15 cellular contexts compared by ENCODE assay signal in genomic region chrX:136199365-136199764, GRCh38. TPM values are rescaled to one million over a fixed set of nuclear protein-coding genes. Genes with fewer than 3 reads are reported as not detected.
DNase-seq lines count a peak whose midpoint lies in the region; ATAC-seq and TF ChIP-seq lines count a peak whose summit lies in the region.
"Had no signal": no experiment of that assay in that cellular context is flagged by ENCODE, and none has a peak within 500 bp of the region (broad histone marks: within the 10 kb centered on the region; RNA-seq: fewer than 3 reads in every experiment).

No MANE protein-coding gene starts in this region.

- H3K36me3 Mint-ChIP-seq in activated CD4-positive, alpha-beta memory T cell treated with anti-CD3 and anti-CD28 coated beads for 36 hours = no peaks in the 10 kb centered on the region
- H3K36me3 Mint-ChIP-seq: activated naive CD8-positive, alpha-beta T cell had no signal

- no peak for TF ChIP-seq CTCF in right atrium auricular region (IDR thresholded peaks at IDR 0.05)

- H3K27me3 ChIP-seq in HAP-1 (ENCODE audit: low read depth) = no peaks in the 10 kb centered on the region
- H3K27me3 ChIP-seq in adipocyte (replicated peaks; ENCODE audit: control insufficient read depth, insufficient read depth, low read length) = no peaks in the 10 kb centered on the region
- no peaks in the 10 kb centered on the region for H3K27me3 ChIP-seq in right atrium auricular region
- no peaks in the 10 kb centered on the region for H3K27me3 ChIP-seq in subcutaneous abdominal adipose tissue (ENCODE audit: control insufficient read depth in 5 of 5, insufficient read depth in 4 of 5, low read length in 5 of 5)
- H3K27me3 ChIP-seq: upper lobe of left lung had no signal

- H3K4me3 ChIP-seq in HAP-1 (no peak overlapping the region), adipocyte (ENCODE audit: low read length) (no peak overlapping the region), right atrium auricular region (peak overlapping the region; percentile 30 to 40), subcutaneous abdominal adipose tissue (ENCODE audit: low read depth in 1 of 5, low read length in 5 of 5) (no peak overlapping the region)
- H3K4me3 ChIP-seq: GM12878, upper lobe of left lung had no signal

- H3K9me3 ChIP-seq in HAP-1 = no peaks in the 10 kb centered on the region
- H3K9me3 ChIP-seq in adipocyte (ENCODE audit: control insufficient read depth, low read length) = no peaks in the 10 kb centered on the region
- no peaks in the 10 kb centered on the region for H3K9me3 ChIP-seq in right atrium auricular region
- H3K9me3 ChIP-seq in subcutaneous abdominal adipose tissue (ENCODE audit: control insufficient read depth in 5 of 5, low read length in 5 of 5) = no peaks in the 10 kb centered on the region
- H3K9me3 ChIP-seq: upper lobe of left lung had no signal

- intact Hi-C loops in activated CD4-positive, alpha-beta memory T cell treated with anti-CD3 and anti-CD28 coated beads for 36 hours (cut with micrococcal nuclease) = no loop called here

- H3K4me1 ChIP-seq in HAP-1 (peaks cover 27% of the 10 kb centered on the region), adipocyte (ENCODE audit: control insufficient read depth, insufficient read depth, low read length) (peaks cover 74% of the 10 kb centered on the region), right atrium auricular region (peaks cover 0 to 44% of the 10 kb centered on the region in 2 donors), subcutaneous abdominal adipose tissue (ENCODE audit: control insufficient read depth in 5 of 5, insufficient read depth in 5 of 5, low read length in 5 of 5) (peaks cover 3 to 62% (median 55%) of the 10 kb centered on the region in 5 donors)

- H3K27me3 Mint-ChIP-seq in activated CD4-positive, alpha-beta memory T cell treated with anti-CD3 and anti-CD28 coated beads for 36 hours = no peaks in the 10 kb centered on the region
- H3K27me3 Mint-ChIP-seq: activated B cell treated with CpG ODN at 0.5 μM for 24 hours; activated naive CD8-positive, alpha-beta T cell had no signal

- DNase-seq in HAP-1 (ENCODE audit: low spot score in 2 of 2) = peak; percentile 40 to 88
- DNase-seq in adipocyte (ENCODE audit: low read depth) = no peak
- no peak for DNase-seq in right atrium auricular region (ENCODE audit: low spot score)
- no peak for DNase-seq in activated CD4-positive, alpha-beta memory T cell treated with anti-CD3 and anti-CD28 coated beads for 36 hours
- DNase-seq in stimulated activated CD4-positive, alpha-beta T cell treated with anti-CD3 and anti-CD28 coated beads, Interleukin-12 subunit alpha, Interleukin-12 subunit beta, amount 100 ng/mL, for 4 hours = no peak
- DNase-seq: activated B cell treated with CpG ODN at 0.5 μM for 24 hours; activated CD8-positive, alpha-beta memory T cell treated with anti-CD3 and anti-CD28 coated beads, Interleukin-2, amount 50 U/mL, for 48 hours; NCI-H2171; upper lobe of left lung had no signal

- no peak overlapping the region for H3K27ac Mint-ChIP-seq in activated CD4-positive, alpha-beta memory T cell treated with anti-CD3 and anti-CD28 coated beads for 36 hours
- H3K27ac Mint-ChIP-seq: activated B cell treated with CpG ODN at 0.5 μM for 24 hours; activated naive CD8-positive, alpha-beta T cell; mesothelial cell of epicardium had no signal

- in situ Hi-C loops in HAP-1 (cut with MboI; ENCODE audit: low sequenced_read_pairs) = no loop called here

- H3K9me3 Mint-ChIP-seq in activated CD4-positive, alpha-beta memory T cell treated with anti-CD3 and anti-CD28 coated beads for 36 hours = no peaks in the 10 kb centered on the region
- H3K9me3 Mint-ChIP-seq: activated B cell treated with CpG ODN at 0.5 μM for 24 hours had no signal

- no peak overlapping the region for H3K4me3 Mint-ChIP-seq in activated CD4-positive, alpha-beta memory T cell treated with anti-CD3 and anti-CD28 coated beads for 36 hours
- H3K4me3 Mint-ChIP-seq: activated B cell treated with CpG ODN at 0.5 μM for 24 hours; activated naive CD8-positive, alpha-beta T cell; mesothelial cell of epicardium had no signal

- H3K9ac ChIP-seq in adipocyte (ENCODE audit: low read length) (peak overlapping the region; percentile 59), subcutaneous abdominal adipose tissue (ENCODE audit: low read length in 5 of 5) (no peak overlapping the region)

- ATAC-seq in HG03196 (IDR thresholded peaks at IDR 0.05; ENCODE audit: unreplicated experiment) = no peak
- ATAC-seq: GM12878 had no signal

- H3K4me1 Mint-ChIP-seq in activated CD4-positive, alpha-beta memory T cell treated with anti-CD3 and anti-CD28 coated beads for 36 hours (ENCODE audit: low read depth) = peaks cover 30% of the 10 kb centered on the region

- H3K27ac ChIP-seq in right atrium auricular region = peak overlapping the region; percentile 58 to 84
- H3K27ac ChIP-seq in subcutaneous abdominal adipose tissue (ENCODE audit: low read depth, low read length) = peak overlapping the region; percentile 43
- H3K27ac ChIP-seq: C4-2B had no signal

- no peaks in the 10 kb centered on the region for H3K36me3 ChIP-seq in HAP-1 (replicated peaks)
- H3K36me3 ChIP-seq in adipocyte (ENCODE audit: control insufficient read depth, insufficient read depth, low read length, severe bottlenecking) = peaks cover 4% of the 10 kb centered on the region
- H3K36me3 ChIP-seq in right atrium auricular region = peaks cover 27% of the 10 kb centered on the region
- no peaks in the 10 kb centered on the region for H3K36me3 ChIP-seq in subcutaneous abdominal adipose tissue (ENCODE audit: control insufficient read depth in 5 of 5, insufficient read depth in 5 of 5, low read length in 5 of 5)
- H3K36me3 ChIP-seq: upper lobe of left lung had no signal

- CTCF ChIA-PET in activated CD4-positive, alpha-beta memory T cell treated with anti-CD3 and anti-CD28 coated beads for 36 hours (lab: Charles Lee) = interaction anchor here (1.8 kb wide), 1 partner anchor 171 kb away, joined by 8 read pairs; no protein-coding TSS in a partner anchor

- POLR2A ChIA-PET in activated CD4-positive, alpha-beta memory T cell treated with anti-CD3 and anti-CD28 coated beads for 36 hours (lab: Charles Lee) = no interaction called here

RNA-seq across cellular contexts. Expression of gene MAP7D3, which starts 51.8 kb away (rescaled TPM):
- total RNA-seq in right atrium auricular region = 10 to 100 TPM; 10.8 to 13.4 TPM
- total RNA-seq in activated CD4-positive, alpha-beta memory T cell treated with anti-CD3 and anti-CD28 coated beads for 36 hours = 10 to 100 TPM; 18.2 to 20.5 TPM

RNA-seq across cellular contexts. Expression of gene FHL1, which starts 52.0 kb away (rescaled TPM):
- total RNA-seq in right atrium auricular region = 1,000 to 10,000 TPM in 1 of 2 donors, 100 to 1,000 TPM in 1; 869 to 2,468 TPM
- 10 to 100 TPM; 33.9 to 37.5 TPM for total RNA-seq in activated CD4-positive, alpha-beta memory T cell treated with anti-CD3 and anti-CD28 coated beads for 36 hours

Comparison
In these comparisons a context has a peak if more than half of its experiments do, and no peak if none do; other contexts are left out.
1. DNase-seq: peak in HAP-1 (2 of 2); none in adipocyte (single experiment), right atrium auricular region (single experiment), activated CD4-positive, alpha-beta memory T cell treated with anti-CD3 and anti-CD28 coated beads for 36 hours (single experiment) and stimulated activated CD4-positive, alpha-beta T cell treated with anti-CD3 and anti-CD28 coated beads, Interleukin-12 subunit alpha, Interleukin-12 subunit beta, amount 100 ng/mL, for 4 hours (single experiment).
2. H3K4me3 ChIP-seq: peak in right atrium auricular region (2 of 2); none in HAP-1 (single experiment), adipocyte (single experiment) and subcutaneous abdominal adipose tissue (0 of 5).
3. RNA of gene FHL1, which starts 52.0 kb away (total RNA-seq): 869 to 2,468 TPM in right atrium auricular region; 33.9 to 37.5 TPM in activated CD4-positive, alpha-beta memory T cell treated with anti-CD3 and anti-CD28 coated beads for 36 hours; every median in the first group is over 10 times any median in the second.